Comparison of ENCODE assay signal across 8 cellular contexts in genomic region chr1:23177438-23178380, GRCh38. TPM values are rescaled to one million over a fixed set of nuclear protein-coding genes. Genes with fewer than 3 reads are reported as not detected.
DNase-seq lines count a peak whose midpoint lies in the region; ATAC-seq and TF ChIP-seq lines count a peak whose summit lies in the region.

No MANE protein-coding gene starts in this region.

- peaks cover 4% of the 10 kb centered on the region for H3K4me1 Mint-ChIP-seq in endodermal cell
- H3K4me1 Mint-ChIP-seq in stimulated activated memory B cell treated with anti-CD40 and anti-IgM and Interleukin-4, amounts not matched to agents 10 μg/mL and 1 μg/mL and 100 μg/mL, for 72 hours = peaks cover 30% of the 10 kb centered on the region

- H3K9me3 ChIP-seq in endodermal cell (ENCODE audit: control insufficient read depth, low read length) (no peaks in the 10 kb centered on the region), mesodermal cell (ENCODE audit: control insufficient read depth, low read length) (no peaks in the 10 kb centered on the region)

- TF ChIP-seq CTCF in GM12872 (IDR thresholded peaks at IDR 0.05; ENCODE audit: insufficient read depth, low read depth, low read length) (peak; percentile 11; the same call in 1 of the 3 replicates), endodermal cell (conservative IDR thresholded peaks at IDR 0.05) (peak; percentile 46)

- no peaks in the 10 kb centered on the region for H3K36me3 Mint-ChIP-seq in endodermal cell (ENCODE audit: low read depth)
- H3K36me3 Mint-ChIP-seq in stimulated activated memory B cell treated with anti-CD40 and anti-IgM and Interleukin-4, amounts not matched to agents 10 μg/mL and 1 μg/mL and 100 μg/mL, for 72 hours = no peaks in the 10 kb centered on the region

- peaks cover 67% of the 10 kb centered on the region for H3K27me3 Mint-ChIP-seq in endodermal cell (ENCODE audit: insufficient read depth)
- H3K27me3 Mint-ChIP-seq in stimulated activated memory B cell treated with anti-CD40 and anti-IgM and Interleukin-4, amounts not matched to agents 10 μg/mL and 1 μg/mL and 100 μg/mL, for 72 hours = no peaks in the 10 kb centered on the region

- H3K27me3 ChIP-seq in endodermal cell (ENCODE audit: control insufficient read depth, insufficient read depth, low read length, poor library complexity, severe bottlenecking) = peaks cover 20% of the 10 kb centered on the region

- peak overlapping the region; percentile 52 for H3K9ac ChIP-seq in endodermal cell (ENCODE audit: extremely low read depth, low read length, poor library complexity, severe bottlenecking)

- H3K4me1 ChIP-seq in endodermal cell (ENCODE audit: control insufficient read depth, insufficient read depth, low read length) (no peaks in the 10 kb centered on the region), mesodermal cell (ENCODE audit: control insufficient read depth, insufficient read depth, low read length, poor library complexity, severe bottlenecking) (peaks cover 13% of the 10 kb centered on the region)

- peak; percentile 37 for DNase-seq in NCI-H446 treated with DMSO at 0.1 percent for 48 hours (lab: John Stamatoyannopoulos, UW)
- peak; percentile 25 for DNase-seq in activated T-cell treated with anti-CD3 and anti-CD28 coated beads for 1 hour (ENCODE audit: low read depth)
- DNase-seq in endodermal cell = peak; percentile 92
- no peak for DNase-seq in cortex of kidney (lab: John Stamatoyannopoulos, UW)

- no peaks in the 10 kb centered on the region for H3K9me3 Mint-ChIP-seq in endodermal cell
- H3K9me3 Mint-ChIP-seq in stimulated activated memory B cell treated with anti-CD40 and anti-IgM and Interleukin-4, amounts not matched to agents 10 μg/mL and 1 μg/mL and 100 μg/mL, for 72 hours = peaks cover 3% of the 10 kb centered on the region

- H3K4me3 Mint-ChIP-seq in endodermal cell = peak overlapping the region; percentile 55
- peak overlapping the region; percentile 78 for H3K4me3 Mint-ChIP-seq in stimulated activated memory B cell treated with anti-CD40 and anti-IgM and Interleukin-4, amounts not matched to agents 10 μg/mL and 1 μg/mL and 100 μg/mL, for 72 hours

- peak overlapping the region; percentile 76 for H3K4me3 ChIP-seq in endodermal cell (ENCODE audit: low read length)
- H3K4me3 ChIP-seq in mesodermal cell (ENCODE audit: extremely low read depth, insufficient read depth, low read length, poor library complexity, severe bottlenecking) = peak overlapping the region; percentile 36

- 5 to 7% methylated on average over 17 to 62 of the region's 62 CpGs for WGBS in endodermal cell (ENCODE audit: insufficient coverage in 1 of 2, insufficient read length in 1 of 2), 2 experiments
- WGBS in mesodermal cell (ENCODE audit: insufficient coverage in 2 of 2), 2 experiments = 2 to 4% methylated on average over 31 to 42 of the region's 62 CpGs

- no peaks in the 10 kb centered on the region for H3K36me3 ChIP-seq in endodermal cell (ENCODE audit: control insufficient read depth, insufficient read depth, low read length)
- no peaks in the 10 kb centered on the region for H3K36me3 ChIP-seq in mesodermal cell (ENCODE audit: control insufficient read depth, insufficient read depth, low read length)

- ATAC-seq in HG02798 (IDR thresholded peaks at IDR 0.05; ENCODE audit: poor library complexity, unreplicated experiment) = peak; percentile 35
- peak; percentile 93 for ATAC-seq in stimulated activated memory B cell treated with anti-CD40 and anti-IgM and Interleukin-4, amounts not matched to agents 10 μg/mL and 1 μg/mL and 100 μg/mL, for 72 hours

- H3K27ac Mint-ChIP-seq in endodermal cell = no peak overlapping the region
- peak overlapping the region; percentile 69 for H3K27ac Mint-ChIP-seq in stimulated activated memory B cell treated with anti-CD40 and anti-IgM and Interleukin-4, amounts not matched to agents 10 μg/mL and 1 μg/mL and 100 μg/mL, for 72 hours

- H3K27ac ChIP-seq in endodermal cell (ENCODE audit: low read depth, low read length) = no peak overlapping the region
- H3K27ac ChIP-seq in mesodermal cell (ENCODE audit: low read depth, low read length, severe bottlenecking) = peak overlapping the region; percentile 94

RNA-seq across cellular contexts. Expression of gene LUZP1, which starts 9.1 kb away (rescaled TPM):
- total RNA-seq in endodermal cell = 10 to 100 TPM; 43.5 to 49.4 TPM
- polyA plus RNA-seq in endodermal cell (2013, experiment 1 of 2) = 19.1 TPM
- polyA plus RNA-seq in endodermal cell (2013, experiment 2 of 2) = 23.1 TPM
- 34.6 TPM for polyA plus RNA-seq in mesodermal cell (2013, experiment 1 of 2)
- polyA plus RNA-seq in mesodermal cell (2013, experiment 2 of 2) = 34.6 TPM

RNA-seq across cellular contexts. Expression of gene HTR1D, which starts 39.6 kb away (rescaled TPM):
- 1 to 10 TPM; 2.9 to 4.1 TPM for total RNA-seq in endodermal cell
- polyA plus RNA-seq in endodermal cell (2013, experiment 1 of 2) = 1.1 TPM
- 1.1 TPM for polyA plus RNA-seq in endodermal cell (2013, experiment 2 of 2)
- 1.1 TPM for polyA plus RNA-seq in mesodermal cell (2013, experiment 1 of 2)
- 0.71 TPM for polyA plus RNA-seq in mesodermal cell (2013, experiment 2 of 2)
